In genomic region chr6:16766836-16767745, GRCh38 we compare ENCODE assay signal across 21 cellular contexts. TPM values are rescaled to one million over a fixed set of nuclear protein-coding genes. Genes with fewer than 3 reads are reported as not detected.
DNase-seq lines count a peak whose midpoint lies in the region; ATAC-seq, FAIRE-seq and TF ChIP-seq lines count a peak whose summit lies in the region.
"Had no signal": no experiment of that assay in that cellular context is flagged by ENCODE, and none has a peak within 500 bp of the region (broad histone marks: within the 10 kb centered on the region; RNA-seq: fewer than 3 reads in every experiment).

No MANE protein-coding gene starts in this region.

- H4K12ac ChIP-seq in trophoblast cell (ENCODE audit: low read depth, low read length) = no peak overlapping the region

- H2AK5ac ChIP-seq in trophoblast cell (ENCODE audit: low read length) = peak overlapping the region; percentile 7

- H3K23ac ChIP-seq in trophoblast cell (ENCODE audit: low read length) = no peak overlapping the region

- H3K79me2 ChIP-seq in HCT116 (ENCODE audit: insufficient read depth, low read length) (no peaks in the 10 kb centered on the region), trophoblast cell (ENCODE audit: control insufficient read depth, insufficient read depth, low read length, poor library complexity) (no peaks in the 10 kb centered on the region)

- H3K9me3 ChIP-seq in HCT116 (ENCODE audit: control insufficient read depth in 1 of 2, insufficient read depth in 1 of 2, low read depth in 1 of 2, low read length in 2 of 2) (no peaks in the 10 kb centered on the region), trophoblast cell (ENCODE audit: insufficient read depth, low read depth, low read length) (no peaks in the 10 kb centered on the region), uterus (no peaks in the 10 kb centered on the region)
- H3K9me3 ChIP-seq: BLaER1 treated with 17β-estradiol and CSF1 and Interleukin-3, amounts not matched to agents 10 nM and 100 nM; right atrium auricular region; thoracic aorta had no signal

- RAD21 ChIA-PET in HCT116 (lab: Charles Lee; ENCODE audit: low non-redundant PET in 1 of 2, low total read pairs in 2 of 2, uncharacterized antibody in 2 of 2, unreplicated experiment in 2 of 2) = interaction anchor here in 1 of 2 experiments (0.6 kb wide), 1 partner anchor 187 kb away, joined by 3 read pairs; no protein-coding TSS in a partner anchor

- no peak overlapping the region for H4K8ac ChIP-seq in trophoblast cell (ENCODE audit: low read depth, low read length)

- H2AFZ ChIP-seq in HCT116 (ENCODE audit: low read depth, low read length, poor library complexity, severe bottlenecking) (no peak overlapping the region), trophoblast cell (ENCODE audit: insufficient read depth, low read length, poor library complexity) (no peak overlapping the region)

- H2BK12ac ChIP-seq in trophoblast cell (ENCODE audit: low read length) = peak overlapping the region; percentile 73

- intact Hi-C loops in HCT116 (cut with micrococcal nuclease) (no loop called here), uterus (cut with DNase I; ENCODE audit: low total_unique reads) (loop anchor here (10.0 kb wide), 1 partner anchor 252 kb away; no protein-coding TSS in a partner anchor)

- no CpG with 5 or more reads among the region's 7 CpGs for WGBS in trophoblast cell (ENCODE audit: extremely low coverage, insufficient coverage, insufficient read length)

- CTCF ChIA-PET in HCT116 (lab: Charles Lee) = no interaction called here

- peaks cover 74 to 95% of the 10 kb centered on the region in 2 experiments for H3K4me1 ChIP-seq in HCT116 (ENCODE audit: control insufficient read depth in 1 of 2, insufficient read depth in 2 of 2, low read length in 2 of 2)
- peaks cover 0 to 2% of the 10 kb centered on the region in 2 experiments for H3K4me1 ChIP-seq in trophoblast cell (ENCODE audit: control insufficient read depth in 1 of 2, insufficient read depth in 2 of 2, low read length in 2 of 2)
- H3K4me1 ChIP-seq in uterus = peaks cover 3 to 4% of the 10 kb centered on the region in 2 donors

- H3K27ac ChIP-seq in HCT116 (ENCODE audit: low read depth, low read length) = no peak overlapping the region
- H3K27ac ChIP-seq in epithelial cell of prostate = peak overlapping the region; percentile 60
- no peak overlapping the region for H3K27ac ChIP-seq in trophoblast cell (ENCODE audit: low read depth, low read length)
- peak overlapping the region in 1 of 2 donors; percentile 80 for H3K27ac ChIP-seq in uterus
- H3K27ac ChIP-seq: BLaER1 treated with 17β-estradiol and CSF1 and Interleukin-3, amounts not matched to agents 10 nM and 100 nM; HL-60 had no signal

- DNase-seq in HCT116 (ENCODE audit: low read depth, low spot score) (no peak), RCC 7860 (ENCODE audit: low spot score) (peak; percentile 30), epithelial cell of prostate (ENCODE audit: low read depth, low spot score) (no peak), trophoblast cell (no peak), inferior parietal cortex (ENCODE audit: extremely low spot score) (no peak), dedifferentiated amniotic fluid mesenchymal stem cell (ENCODE audit: extremely low spot score) (no peak), uterus (no peak)
- DNase-seq: activated effector memory CD4-positive, alpha-beta T cell treated with Interleukin-2 at 50 U/mL for 16 hours; effector memory CD4-positive, alpha-beta T cell; foreskin melanocyte; NCI-H1417; NCI-H446; nephron progenitor cell; stimulated activated CD4-positive, alpha-beta T cell treated with anti-CD3 and anti-CD28 coated beads, Interleukin-2, amount 100 ng/mL, for 48 hours had no signal

- no peak overlapping the region for H3K4ac ChIP-seq in trophoblast cell (ENCODE audit: low read depth, low read length)

- FAIRE-seq in RCC 7860 (lab: Jason Lieb, UNC) = no peak
- FAIRE-seq: bronchial epithelial cell, GM18507 had no signal

- H3K4me2 ChIP-seq in HCT116 (ENCODE audit: low read length) (peak overlapping the region; percentile 79), trophoblast cell (ENCODE audit: low read length) (no peak overlapping the region)

- H3K9ac ChIP-seq in HCT116 (ENCODE audit: low read length) (peak overlapping the region; percentile 29), trophoblast cell (ENCODE audit: low read length) (no peak overlapping the region)

- H3K18ac ChIP-seq in trophoblast cell (ENCODE audit: low read length) = no peak overlapping the region

- BruUV-seq in HCT116 (replicated peaks; lab: Mats Ljungman, UMichigan) = no TSS peak

- no peak for ATAC-seq in HCT116

- POLR2A ChIA-PET in HCT116 (lab: Charles Lee) = no interaction called here

- no peak for TF ChIP-seq POLR2A in HCT116 (IDR thresholded peaks at IDR 0.05; ENCODE audit: borderline replicate concordance, extremely low read depth, insufficient read depth, insufficient read length)
- no peak for TF ChIP-seq POLR2A in uterus (IDR thresholded peaks at IDR 0.05)

- H3K27me3 ChIP-seq in HCT116 (ENCODE audit: insufficient read depth, low read length) = no peaks in the 10 kb centered on the region
- H3K27me3 ChIP-seq in trophoblast cell (ENCODE audit: insufficient read depth, low read length) = no peaks in the 10 kb centered on the region
- no peaks in the 10 kb centered on the region for H3K27me3 ChIP-seq in uterus
- H3K27me3 ChIP-seq: right atrium auricular region had no signal

- TF ChIP-seq RAD21 in HCT116 (IDR thresholded peaks at IDR 0.05; ENCODE audit: low read depth) = no peak

- no peaks in the 10 kb centered on the region for H3K9me2 ChIP-seq in HCT116 (ENCODE audit: insufficient read depth)

- peak overlapping the region; percentile 39 for H2BK5ac ChIP-seq in trophoblast cell (ENCODE audit: low read depth, low read length, poor library complexity)

- H4K20me1 ChIP-seq in HCT116 (ENCODE audit: insufficient read depth) = no peaks in the 10 kb centered on the region
- H4K20me1 ChIP-seq: BLaER1 treated with 17β-estradiol and CSF1 and Interleukin-3, amounts not matched to agents 10 nM and 100 nM had no signal

- peak overlapping the region; percentile 28 for H4K91ac ChIP-seq in trophoblast cell (ENCODE audit: low read depth, low read length)

- no peak overlapping the region for H3K14ac ChIP-seq in trophoblast cell (ENCODE audit: low read length)

- no peaks in the 10 kb centered on the region for H3K36me3 ChIP-seq in HCT116 (ENCODE audit: control insufficient read depth in 1 of 2, insufficient read depth in 2 of 2, low read length in 2 of 2)
- no peaks in the 10 kb centered on the region for H3K36me3 ChIP-seq in trophoblast cell (ENCODE audit: control insufficient read depth in 1 of 2, insufficient read depth in 2 of 2, low read length in 2 of 2)
- H3K36me3 ChIP-seq in uterus = no peaks in the 10 kb centered on the region
- H3K36me3 ChIP-seq: BLaER1 treated with 17β-estradiol and CSF1 and Interleukin-3, amounts not matched to agents 10 nM and 100 nM; right atrium auricular region; thoracic aorta had no signal

- TF ChIP-seq CTCF in HCT116 (IDR thresholded peaks at IDR 0.05 in 2 of 3, conservative IDR thresholded peaks at IDR 0.05 in 1 of 3; ENCODE audit: borderline replicate concordance in 1 of 3, insufficient read depth in 1 of 3, low read depth in 2 of 3, low read length in 2 of 3) = no peak
- TF ChIP-seq CTCF in uterus (IDR thresholded peaks at IDR 0.05) = no peak

- peaks cover 1% of the 10 kb centered on the region for H3K79me1 ChIP-seq in trophoblast cell (ENCODE audit: low read length)

- H3K4me3 ChIP-seq in HCT116 (replicated peaks in 1 of 2; ENCODE audit: low read depth in 1 of 2, low read length in 2 of 2) (no peak overlapping the region), trophoblast cell (ENCODE audit: low read depth, low read length) (no peak overlapping the region), uterus (no peak overlapping the region)
- H3K4me3 ChIP-seq: BLaER1 treated with 17β-estradiol and CSF1 and Interleukin-3, amounts not matched to agents 10 nM and 100 nM; lung; right atrium auricular region; thoracic aorta had no signal

- no peak overlapping the region for H2BK120ac ChIP-seq in trophoblast cell (ENCODE audit: insufficient read depth, low read length, poor library complexity)

TF ChIP-seq in HCT116, 20 proteins besides CTCF, POLR2A, EP300 and RAD21:
- no peak for TF ChIP-seq EZH2phosphoT487 (IDR thresholded peaks at IDR 0.05; ENCODE audit: borderline replicate concordance)

RNA-seq across cellular contexts. Expression of gene ATXN1, which starts 5.8 kb away (rescaled TPM):
- 21.0 TPM for total RNA-seq in HCT116 (2021; ENCODE audit: unreplicated experiment)
- 7.9 and 9.7 TPM in 2 replicates for polyA plus RNA-seq in HCT116 (2012)
- 10.5 and 11.1 TPM in 2 replicates for polyA plus RNA-seq in trophoblast cell (2013)
- total RNA-seq in uterus = 100 to 1,000 TPM in 1 of 4 donors, 10 to 100 TPM in 3; 21.0 to 102 (median 51.1) TPM
